ENCODE assay signal across 14 cellular contexts in genomic region chr22:17257091-17257490, GRCh38. TPM values are rescaled to one million over a fixed set of nuclear protein-coding genes. Genes with fewer than 3 reads are reported as not detected.
DNase-seq lines count a peak whose midpoint lies in the region; ATAC-seq, FAIRE-seq and TF ChIP-seq lines count a peak whose summit lies in the region.
"Had no signal": no experiment of that assay in that cellular context is flagged by ENCODE, and none has a peak within 500 bp of the region (broad histone marks: within the 10 kb centered on the region; RNA-seq: fewer than 3 reads in every experiment).

No MANE protein-coding gene starts in this region.

- DNase-seq in CD4-positive, alpha-beta T cell: no peak
- no peak for DNase-seq in GM12865 (ENCODE audit: low read depth)
- DNase-seq in GM12878 (ENCODE audit: low read depth, low spot score): no peak
- no peak for DNase-seq in foreskin melanocyte
- DNase-seq in erythroblast (lab: John Stamatoyannopoulos, UW): no peak
- DNase-seq in smooth muscle cell (lab: John Stamatoyannopoulos, UW; ENCODE audit: unreplicated experiment): no peak
- DNase-seq: activated effector memory CD4-positive, alpha-beta T cell treated with Interleukin-2 at 50 U/mL for 16 hours; central memory CD4-positive, alpha-beta T cell; Kasumi-1; kidney; occipital lobe; stimulated activated naive CD4-positive, alpha-beta T cell had no signal

- peaks cover 21% of the 10 kb centered on the region for H3K4me1 Mint-ChIP-seq in CD4-positive, alpha-beta T cell (ENCODE audit: low read depth)
- H3K4me1 Mint-ChIP-seq in nephron: peaks cover 46% of the 10 kb centered on the region

- in situ Hi-C loops in GM12878 (cut with MboI): no loop called here

- H3K4me2 ChIP-seq in GM12878 (ENCODE audit: control insufficient read depth, insufficient read depth): no peak overlapping the region; the same call in 1 of the 2 replicates
- H3K4me2 ChIP-seq in smooth muscle cell: no peak overlapping the region

- H3K4me1 ChIP-seq in GM12878 (ENCODE audit: control insufficient read depth, insufficient read depth, low read length) (peaks cover 24% of the 10 kb centered on the region), smooth muscle cell (ENCODE audit: low read depth) (peaks cover 22% of the 10 kb centered on the region)

- no peak for TF ChIP-seq CTCF in CD4-positive, alpha-beta T cell (IDR thresholded peaks at IDR 0.05)
- TF ChIP-seq CTCF in GM12865 (IDR thresholded peaks at IDR 0.05; ENCODE audit: insufficient read depth, low read depth, low read length, missing control alignments) (no peak), GM12878 (IDR thresholded peaks at IDR 0.05 in 2 of 3, conservative IDR thresholded peaks at IDR 0.05 in 1 of 3; ENCODE audit: control insufficient read depth in 2 of 3, extremely low read depth in 1 of 3, insufficient read depth in 1 of 3, low read depth in 3 of 3, low read length in 3 of 3) (no peak), nephron (IDR thresholded peaks at IDR 0.05; ENCODE audit: unreplicated experiment in 3 of 3) (no peak), smooth muscle cell (IDR thresholded peaks at IDR 0.05; ENCODE audit: borderline replicate concordance, insufficient read depth, poor library complexity, severe bottlenecking) (no peak)

- H3K79me2 ChIP-seq in GM12878 (ENCODE audit: control insufficient read depth, insufficient read depth, low read length): no peaks in the 10 kb centered on the region
- H3K79me2 ChIP-seq in smooth muscle cell (ENCODE audit: low read depth): no peaks in the 10 kb centered on the region

- no peaks in the 10 kb centered on the region for H3K27me3 ChIP-seq in CD4-positive, alpha-beta T cell (ENCODE audit: control insufficient read depth, insufficient read depth, low read length)
- H3K27me3 ChIP-seq in GM12878 (replicated peaks in 1 of 2; ENCODE audit: control insufficient read depth in 2 of 2, insufficient read depth in 2 of 2, low read length in 1 of 2) (no peaks in the 10 kb centered on the region), smooth muscle cell (ENCODE audit: low read depth) (no peaks in the 10 kb centered on the region)

- H3K27ac Mint-ChIP-seq in CD4-positive, alpha-beta T cell: peak overlapping the region; percentile 81
- H3K27ac Mint-ChIP-seq in nephron: peak overlapping the region; percentile 88 to 97 (median 95)

- TF ChIP-seq POLR2A in GM12878 (IDR thresholded peaks at IDR 0.05; ENCODE audit: low read depth, low read length) (no peak), erythroblast (IDR thresholded peaks at IDR 0.05; ENCODE audit: low read length) (no peak)

- H3K27ac ChIP-seq in CD4-positive, alpha-beta T cell (ENCODE audit: low read depth, low read length): peak overlapping the region; percentile 5
- H3K27ac ChIP-seq in GM12878 (ENCODE audit: control insufficient read depth, insufficient read depth) (peak overlapping the region; percentile 81; the same call in 1 of the 2 replicates), smooth muscle cell (ENCODE audit: low read depth) (no peak overlapping the region)

- no peaks in the 10 kb centered on the region for H3K36me3 Mint-ChIP-seq in CD4-positive, alpha-beta T cell (ENCODE audit: low read depth)
- H3K36me3 Mint-ChIP-seq in nephron (ENCODE audit: low read depth): no peaks in the 10 kb centered on the region

- SMC1A ChIA-PET in GM12878 (lab: Charles Lee; ENCODE audit: uncharacterized antibody, unreplicated experiment): interaction anchor here (0.7 to 4.1 kb wide), 13 partner anchors 9 to 120 kb away, joined by 3 to 25 read pairs (median 6); partner anchors contain the start of gene ADA2

- intact Hi-C loops in CD4-positive, alpha-beta T cell (cut with DNase I, micrococcal nuclease): loop anchor here (5.0 kb wide), 3 partner anchors 35 to 110 kb away; partner anchors contain the start of genes ADA2 (in 1 of the 2) and CECR2 (in 1 of the 2)
- intact Hi-C loops in GM12878 (cut with micrococcal nuclease; ENCODE audit: unreplicated experiment): loop anchor here (5.0 kb wide), 1 partner anchor 245 kb away; no protein-coding TSS in a partner anchor

- BruUV-seq in GM12878 (replicated peaks; lab: Mats Ljungman, UMichigan): TSS peak; percentile 95

- H2AFZ ChIP-seq in GM12878 (ENCODE audit: control insufficient read depth, low read depth, low read length) (no peak overlapping the region), smooth muscle cell (ENCODE audit: low read depth) (no peak overlapping the region)

- peak overlapping the region; percentile 28 for H3K4me3 ChIP-seq in GM12865 (ENCODE audit: low read depth, low read length)
- no peak overlapping the region for H3K4me3 ChIP-seq in GM12878
- H3K4me3 ChIP-seq in smooth muscle cell: no peak overlapping the region

- no peak for FAIRE-seq in GM12878 (lab: Jason Lieb, UNC)
- FAIRE-seq: kidney had no signal

- CTCF ChIA-PET in CD4-positive, alpha-beta T cell (lab: Charles Lee): no interaction called here
- CTCF ChIA-PET in GM12878 (lab: Yijun Ruan, JAX): interaction anchor here (1.5 to 2.7 kb wide), 6 partner anchors 9 to 85 kb away, joined by 4 to 17 read pairs (median 7); partner anchors contain the start of gene ADA2

- H4K20me1 ChIP-seq in GM12878 (ENCODE audit: control insufficient read depth, insufficient read depth) (no peaks in the 10 kb centered on the region), smooth muscle cell (ENCODE audit: low read depth) (no peaks in the 10 kb centered on the region)

- TF ChIP-seq EP300 in GM12878 (IDR thresholded peaks at IDR 0.05; ENCODE audit: borderline replicate concordance in 1 of 2, control insufficient read depth in 1 of 2, low read depth in 2 of 2, low read length in 2 of 2): no peak

- no peaks in the 10 kb centered on the region for H3K27me3 Mint-ChIP-seq in CD4-positive, alpha-beta T cell
- H3K27me3 Mint-ChIP-seq in nephron (ENCODE audit: low read depth): no peaks in the 10 kb centered on the region

- no peaks in the 10 kb centered on the region for H3F3A ChIP-seq in smooth muscle cell (ENCODE audit: low read depth)

- no peak overlapping the region for H3K4me3 Mint-ChIP-seq in CD4-positive, alpha-beta T cell
- peak overlapping the region; percentile 52 to 62 (median 53) for H3K4me3 Mint-ChIP-seq in nephron

- RAD21 ChIA-PET in GM12878 (lab: Charles Lee; ENCODE audit: unreplicated experiment): interaction anchor here (1.6 to 4.1 kb wide), 7 partner anchors 9 to 244 kb away, joined by 4 to 27 read pairs (median 9); partner anchors contain the start of gene ADA2

- no peak for ATAC-seq in CD4-positive, alpha-beta T cell (ENCODE audit: poor library complexity)
- no peak for ATAC-seq in GM12878

- POLR2A ChIA-PET in CD4-positive, alpha-beta T cell (lab: Charles Lee): interaction anchor here (1.7 to 2.4 kb wide), 3 partner anchors 9 to 38 kb away, joined by 6 to 15 read pairs (median 8); partner anchors contain the start of gene ADA2
- POLR2A ChIA-PET in GM12878 (lab: Charles Lee): interaction anchor here (0.7 to 3.0 kb wide), 3 partner anchors 15 to 38 kb away, joined by 5 to 22 read pairs (median 16); partner anchors contain the start of gene ADA2

- H3K9me3 ChIP-seq in CD4-positive, alpha-beta T cell (ENCODE audit: control insufficient read depth, low read length): no peaks in the 10 kb centered on the region
- H3K9me3 ChIP-seq in GM12878 (replicated peaks; ENCODE audit: control insufficient read depth, insufficient read depth, low read length) (no peaks in the 10 kb centered on the region), smooth muscle cell (replicated peaks; ENCODE audit: low read depth) (no peaks in the 10 kb centered on the region)

- no peak for TF ChIP-seq RAD21 in GM12878 (IDR thresholded peaks at IDR 0.05; ENCODE audit: insufficient read depth, low read depth, low read length)

- H3K9me3 Mint-ChIP-seq in CD4-positive, alpha-beta T cell: no peaks in the 10 kb centered on the region
- H3K9me3 Mint-ChIP-seq in nephron: no peaks in the 10 kb centered on the region

- H3K36me3 ChIP-seq in GM12878 (ENCODE audit: control insufficient read depth in 2 of 2, insufficient read depth in 2 of 2, low read length in 1 of 2) (no peaks in the 10 kb centered on the region), smooth muscle cell (ENCODE audit: low read depth) (no peaks in the 10 kb centered on the region)

- WGBS in GM12878 (ENCODE audit: insufficient coverage, insufficient replicate concordance, low lambda C conversion rate, missing lambda C conversion rate): 81% methylated on average over 5 of the region's 5 CpGs
- WGBS in smooth muscle cell (ENCODE audit: low lambda C conversion rate): 58% methylated on average over 5 of the region's 5 CpGs

- H3K9ac ChIP-seq in GM12878 (ENCODE audit: control insufficient read depth, insufficient read depth, low read length) (no peak overlapping the region), smooth muscle cell (ENCODE audit: low read depth) (no peak overlapping the region)

TF ChIP-seq in GM12878, 131 proteins besides CTCF, POLR2A, EP300 and RAD21:
- TF ChIP-seq PAX5 (IDR thresholded peaks at IDR 0.05; ENCODE audit: borderline replicate concordance, low read depth, low read length) (no peak), YY1 (IDR thresholded peaks at IDR 0.05; ENCODE audit: low read depth, low read length) (no peak)
TF ChIP-seq in GM12878: peak in this region for 0.

RNA-seq across cellular contexts. Expression of gene ADA2, which starts 37.9 kb away (rescaled TPM):
- total RNA-seq in CD4-positive, alpha-beta T cell: 10 to 100 TPM; 64.4 to 66.0 TPM
- 44.9 and 47.6 TPM in 2 replicates for total RNA-seq in GM12878 (2013; cell fraction: nucleolus; rRNA removed)
- 10.2 and 10.3 TPM in 2 replicates for total RNA-seq in GM12878 (2014; rRNA removed)
- total RNA-seq in GM12878 (2014; rRNA removed; fragmentation: Illumina TruSeq; extraction: Trizol): 7.2 and 8.1 TPM in 2 replicates
- 24.5 and 24.7 TPM in 2 replicates for total RNA-seq in GM12878 (2021)
- 6.7 TPM for polyA plus RNA-seq in GM12878 (2011; ENCODE audit: low read depth)
- polyA plus RNA-seq in GM12878 (2011; rRNA removed): 6.2 and 10.4 TPM in 2 replicates
- 8.6 and 10.3 TPM in 2 replicates for polyA plus RNA-seq in GM12878 (2011; cell fraction: cytosol; rRNA removed)
- 19.1 and 19.2 TPM in 2 replicates for polyA plus RNA-seq in GM12878 (2011; cell fraction: nucleus; rRNA removed)
- 9.1 and 9.4 TPM in 2 replicates for polyA plus RNA-seq in GM12878 (2012)
- 21.2 and 21.4 TPM in 2 replicates for polyA plus RNA-seq in GM12878 (2014; fragmentation: Illumina TruSeq; extraction: Trizol)
- polyA plus RNA-seq in GM12878 (2014; fragmentation: Nextera tagmentation; extraction: Ambion mirVana): 1 to 10 TPM; 5.5 to 7.1 TPM
- polyA plus RNA-seq in GM12878 (2014; rRNA removed): 12.6 and 16.5 TPM in 2 replicates
- 1 to 10 TPM; 7.0 to 7.5 TPM for polyA plus RNA-seq in GM12878 (2016; fragmentation: Nextera tagmentation; extraction: Ambion mirVana)
- polyA minus RNA-seq in GM12878 (2011; rRNA and poly(A)+ RNA removed): 12.4 and 14.8 TPM in 2 replicates
- polyA minus RNA-seq in GM12878 (2011; cell fraction: cytosol; rRNA and poly(A)+ RNA removed): 4.9 and 8.8 TPM in 2 replicates
- polyA minus RNA-seq in GM12878 (2011; cell fraction: nucleus; rRNA and poly(A)+ RNA removed): 5.1 and 10.0 TPM in 2 replicates
- total RNA-seq in smooth muscle cell: 14.6 and 14.9 TPM in 2 replicates
- 16.9 and 17.7 TPM in 2 replicates for polyA plus RNA-seq in smooth muscle cell
- total RNA-seq: NCI-H460 had no signal
